In genomic region chr2:107324166-107324565, GRCh38 we compare ENCODE assay signal across 19 cellular contexts.
A peak's percentile ranks its signal among the peaks of the same experiment; 100 is the strongest.
DNase-seq lines count a peak whose midpoint lies in the region; TF ChIP-seq lines count a peak whose summit lies in the region.
"Had no signal": no experiment of that assay in that cellular context is flagged by ENCODE, and none has a peak within 500 bp of the region (broad histone marks: within the 10 kb centered on the region; RNA-seq: fewer than 3 reads in every experiment).

No MANE protein-coding gene starts in this region.

- peak; percentile 43 for TF ChIP-seq RAD21 in SK-N-SH (IDR thresholded peaks at IDR 0.05; ENCODE audit: low read length)

- no peaks in the 10 kb centered on the region for H3K9me2 ChIP-seq in SK-N-SH

- peak overlapping the region in 1 of 2 experiments; percentile 89; a peak in 2 of 4 replicates for H3K27ac ChIP-seq in SK-N-SH (ENCODE audit: low read depth in 2 of 2, low read length in 1 of 2)
- H3K27ac ChIP-seq: A549, BLaER1, C4-2B had no signal

- POLR2A ChIA-PET in SK-N-SH (lab: Yijun Ruan, JAX), result no interaction called here

- TF ChIP-seq EP300 in SK-N-SH (IDR thresholded peaks at IDR 0.05; ENCODE audit: borderline replicate concordance in 1 of 2, low read depth in 1 of 2, low read length in 1 of 2), result peak in 1 of 2 experiments; percentile 82; a peak in 2 of 4 replicates

- DNase-seq in NCI-H82 (lab: John Stamatoyannopoulos, UW), result peak; percentile 27
- no peak for DNase-seq in NCI-H82 treated with DMSO at 0.1 percent for 48 hours (lab: John Stamatoyannopoulos, UW; ENCODE audit: unreplicated experiment)
- peak; percentile 57 for DNase-seq in BE2C
- peak; percentile 66 for DNase-seq in SK-N-SH
- DNase-seq in anterior cingulate cortex (lab: John Stamatoyannopoulos, UW), result no peak
- no peak for DNase-seq in mucosa of gallbladder (ENCODE audit: low spot score)
- DNase-seq: 8988T; ACHN; Caco-2; CD4-positive, CD25-positive, alpha-beta regulatory T cell; CD8-positive, alpha-beta T cell; DMS53; DMS79 treated with DMSO at 0.1 percent for 48 hours; GF-D8; H9 had no signal

- CTCF ChIA-PET in SK-N-SH (lab: Yijun Ruan, JAX), result no interaction called here

- no peaks in the 10 kb centered on the region for H3K27me3 ChIP-seq in BE2C
- no peaks in the 10 kb centered on the region for H3K27me3 ChIP-seq in SK-N-SH (ENCODE audit: insufficient read depth)
- H3K27me3 ChIP-seq: BLaER1 had no signal

- H3K4me3 ChIP-seq in BE2C (ENCODE audit: low read depth, low read length) (no peak overlapping the region), SK-N-SH (ENCODE audit: low read depth in 2 of 2, low read length in 1 of 2) (no peak overlapping the region)
- H3K4me3 ChIP-seq: A549, BLaER1, GM23338 had no signal

- H3K36me3 ChIP-seq in BE2C, result no peaks in the 10 kb centered on the region
- no peaks in the 10 kb centered on the region for H3K36me3 ChIP-seq in SK-N-SH (replicated peaks in 1 of 2; ENCODE audit: control insufficient read depth in 1 of 2, insufficient read depth in 2 of 2, low read length in 1 of 2)
- H3K36me3 ChIP-seq: BLaER1 had no signal

- H3K4me1 ChIP-seq in BE2C (no peaks in the 10 kb centered on the region), SK-N-SH (ENCODE audit: control insufficient read depth in 1 of 2, insufficient read depth in 2 of 2, low read depth in 1 of 2, low read length in 1 of 2) (peaks cover 0 to 20% of the 10 kb centered on the region in 2 experiments; a peak in 2 of 4 replicates)
- H3K4me1 ChIP-seq: A549, Caco-2 had no signal

- H3F3A ChIP-seq in SK-N-SH (replicated peaks; ENCODE audit: insufficient read depth), result no peaks in the 10 kb centered on the region

- no peak overlapping the region for H3K4me2 ChIP-seq in SK-N-SH
- H3K4me2 ChIP-seq: A549, BLaER1, GM23338 had no signal

- H3K9ac ChIP-seq in SK-N-SH, result no peak overlapping the region
- H3K9ac ChIP-seq: BLaER1 had no signal

- H2AFZ ChIP-seq in SK-N-SH (ENCODE audit: low read depth), result no peak overlapping the region
- H2AFZ ChIP-seq: GM23338 had no signal

- no peaks in the 10 kb centered on the region for H4K20me1 ChIP-seq in SK-N-SH (ENCODE audit: insufficient read depth)
- H4K20me1 ChIP-seq: BLaER1 had no signal

- no peaks in the 10 kb centered on the region for H3K9me3 ChIP-seq in BE2C
- peaks cover 12% of the 10 kb centered on the region; the same call in 1 of the 2 replicates for H3K9me3 ChIP-seq in SK-N-SH
- H3K9me3 ChIP-seq: Caco-2 had no signal

- TF ChIP-seq CTCF in BE2C (IDR thresholded peaks at IDR 0.05; ENCODE audit: low read depth, low read length), result no peak
- no peak for TF ChIP-seq CTCF in SK-N-SH (IDR thresholded peaks at IDR 0.05)

- WGBS in SK-N-SH (ENCODE audit: low lambda C conversion rate), result 34% methylated on average over 4 of the region's 4 CpGs

- H3K79me2 ChIP-seq in SK-N-SH (ENCODE audit: insufficient read depth), result no peaks in the 10 kb centered on the region

TF ChIP-seq in SK-N-SH, 30 proteins besides CTCF, POLR2A, EP300 and RAD21 (continues in another document):
- TF ChIP-seq YY1 (IDR thresholded peaks at IDR 0.05; ENCODE audit: low read depth) (no peak), PBX3 (IDR thresholded peaks at IDR 0.05) (no peak), NFIC (IDR thresholded peaks at IDR 0.05; ENCODE audit: borderline replicate concordance) (no peak), EZH2phosphoT487 (IDR thresholded peaks at IDR 0.05; ENCODE audit: borderline replicate concordance, low read depth) (no peak), JUND (IDR thresholded peaks at IDR 0.05) (no peak), POLR2AphosphoS5 (IDR thresholded peaks at IDR 0.05; ENCODE audit: low read depth, low read length) (no peak), RXRA (IDR thresholded peaks at IDR 0.05; ENCODE audit: borderline replicate concordance, low read depth) (no peak), SMC3 (IDR thresholded peaks at IDR 0.05; ENCODE audit: low read depth, low read length) (no peak), IRF3 (IDR thresholded peaks at IDR 0.05; ENCODE audit: low read depth, low read length) (no peak), TCF12 (IDR thresholded peaks at IDR 0.05) (peak; percentile 51; the same call in 1 of the 2 replicates), GATA2 (CRISPR knock-in tag; IDR thresholded peaks at IDR 0.05) (peak; percentile 95), GABPA (IDR thresholded peaks at IDR 0.05; ENCODE audit: low read depth) (no peak), REST (IDR thresholded peaks at IDR 0.05; ENCODE audit: low read depth, low read length) (no peak), USF2 (IDR thresholded peaks at IDR 0.05; ENCODE audit: borderline replicate concordance, low read depth, low read length) (no peak), TAF1 (IDR thresholded peaks at IDR 0.05; ENCODE audit: borderline replicate concordance, low read depth, low read length) (no peak), MAX (IDR thresholded peaks at IDR 0.05; ENCODE audit: low read depth) (no peak), ZBTB33 (IDR thresholded peaks at IDR 0.05; ENCODE audit: borderline replicate concordance, low read depth) (no peak), FOXM1 (IDR thresholded peaks at IDR 0.05; ENCODE audit: low read depth) (no peak), NRF1 (IDR thresholded peaks at IDR 0.05; ENCODE audit: low read depth, low read length) (no peak), TEAD4 (IDR thresholded peaks at IDR 0.05; ENCODE audit: borderline replicate concordance, insufficient read depth) (no peak)

Comparison
In these comparisons a context has a peak if more than half of its experiments do, and no peak if none do; other contexts are left out.
1. DNase-seq: peak in NCI-H82 (single experiment), BE2C (single experiment) and SK-N-SH (single experiment); none in NCI-H82 treated with DMSO at 0.1 percent for 48 hours (single experiment), anterior cingulate cortex (0 of 58) and mucosa of gallbladder (single experiment).